In the genomic region with DNA sequence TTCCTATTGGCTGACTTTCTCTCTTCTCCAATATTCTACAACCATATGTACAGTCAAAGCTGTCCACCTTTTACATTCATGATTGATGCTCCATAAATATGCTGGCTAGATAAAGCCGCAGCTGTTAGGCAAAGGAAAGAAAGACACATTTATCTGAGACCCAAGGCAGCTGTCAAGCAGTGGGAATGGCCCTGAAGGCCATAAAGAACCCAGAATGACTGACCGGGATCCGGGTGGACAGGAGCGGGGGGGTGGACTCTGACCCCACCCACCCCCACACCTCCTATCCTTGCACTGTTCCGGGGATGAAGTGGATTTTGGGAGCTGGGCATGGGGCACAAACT, we compare ENCODE assay signal across 29 cellular contexts.
DNase-seq lines count a peak whose midpoint lies in the region; ATAC-seq lines count a peak whose summit lies in the region.
"Had no signal": no experiment of that assay in that cellular context is flagged by ENCODE, and none has a peak within 500 bp of the region (broad histone marks: within the 10 kb centered on the region; RNA-seq: fewer than 3 reads in every experiment).

No MANE protein-coding gene starts in this region.

- peak overlapping the region in 1 of 4 donors; percentile 35 for H3K4me3 Mint-ChIP-seq in CD4-positive, CD25-positive, alpha-beta regulatory T cell
- peak overlapping the region in 3 of 4 donors; percentile 1 to 77 (median 58) for H3K4me3 Mint-ChIP-seq in IgD-negative memory B cell
- H3K4me3 Mint-ChIP-seq in dendritic cell treated with granulocyte-macrophage colony-stimulating factor and Interleukin-4, amounts not matched to agents 40 ng/mL and 50 ng/mL, for 4 days, result no peak overlapping the region
- H3K4me3 Mint-ChIP-seq in naive thymus-derived CD4-positive, alpha-beta T cell, result peak overlapping the region in 9 of 10 donors; percentile 10 to 63 (median 23)
- H3K4me3 Mint-ChIP-seq: activated CD8-positive, alpha-beta T cell treated with anti-CD3 and anti-CD28 coated beads, Interleukin-2, amount 10 ng/mL, durations not matched to agents 7 days and 5 days; activated naive CD8-positive, alpha-beta T cell treated with anti-CD3 and anti-CD28 coated beads, Interleukin-2, amount 50 U/mL, for 24 hours had no signal

- H3K14ac ChIP-seq in trophoblast cell (ENCODE audit: low read length), result no peak overlapping the region

- H3K36me3 ChIP-seq in CD4-positive, CD25-positive, alpha-beta regulatory T cell (ENCODE audit: control insufficient read depth, insufficient read depth, low read length), result no peaks in the 10 kb centered on the region
- H3K36me3 ChIP-seq in naive thymus-derived CD4-positive, alpha-beta T cell (ENCODE audit: control insufficient read depth in 2 of 3, insufficient read depth in 3 of 3, low read length in 3 of 3), result no peaks in the 10 kb centered on the region
- H3K36me3 ChIP-seq in trophoblast cell (ENCODE audit: control insufficient read depth in 1 of 2, insufficient read depth in 2 of 2, low read length in 2 of 2), result no peaks in the 10 kb centered on the region
- H3K36me3 ChIP-seq: lower lobe of right lung, SJSA1, tibial nerve had no signal

- H3K27ac ChIP-seq in CD4-positive, CD25-positive, alpha-beta regulatory T cell (ENCODE audit: insufficient read depth, low read length, poor library complexity, severe bottlenecking), result peak overlapping the region; percentile 62
- H3K27ac ChIP-seq in naive thymus-derived CD4-positive, alpha-beta T cell (ENCODE audit: low read depth, low read length), result no peak overlapping the region
- no peak overlapping the region for H3K27ac ChIP-seq in trophoblast cell (ENCODE audit: low read depth, low read length)
- H3K27ac ChIP-seq: lower lobe of right lung, SJSA1, tibial nerve, VCaP had no signal

- no peak overlapping the region for H2AK5ac ChIP-seq in trophoblast cell (ENCODE audit: low read length)

- no peaks in the 10 kb centered on the region for H3K36me3 Mint-ChIP-seq in CD4-positive, CD25-positive, alpha-beta regulatory T cell
- H3K36me3 Mint-ChIP-seq in IgD-negative memory B cell, result peaks cover 5% of the 10 kb centered on the region
- H3K36me3 Mint-ChIP-seq in dendritic cell treated with granulocyte-macrophage colony-stimulating factor and Interleukin-4, amounts not matched to agents 40 ng/mL and 50 ng/mL, for 4 days (ENCODE audit: low read depth), result no peaks in the 10 kb centered on the region
- H3K36me3 Mint-ChIP-seq in naive thymus-derived CD4-positive, alpha-beta T cell, result peaks cover 0 to 4% (median 0%) of the 10 kb centered on the region in 5 donors

- H3K9ac ChIP-seq in trophoblast cell (ENCODE audit: low read length), result no peak overlapping the region

- no peak overlapping the region for H4K91ac ChIP-seq in trophoblast cell (ENCODE audit: low read depth, low read length)

- H2BK12ac ChIP-seq in trophoblast cell (ENCODE audit: low read length), result no peak overlapping the region

- no peak overlapping the region for H3K4me3 ChIP-seq in CD4-positive, CD25-positive, alpha-beta regulatory T cell (ENCODE audit: low read depth, low read length)
- H3K4me3 ChIP-seq in naive thymus-derived CD4-positive, alpha-beta T cell (ENCODE audit: low read length), result no peak overlapping the region
- H3K4me3 ChIP-seq in trophoblast cell (ENCODE audit: low read depth, low read length), result no peak overlapping the region
- H3K4me3 ChIP-seq: lower lobe of right lung, SJSA1, smooth muscle cell, tibial nerve had no signal

- peaks cover 4% of the 10 kb centered on the region for H3K27me3 Mint-ChIP-seq in CD4-positive, CD25-positive, alpha-beta regulatory T cell
- no peaks in the 10 kb centered on the region for H3K27me3 Mint-ChIP-seq in IgD-negative memory B cell
- H3K27me3 Mint-ChIP-seq in dendritic cell treated with granulocyte-macrophage colony-stimulating factor and Interleukin-4, amounts not matched to agents 40 ng/mL and 50 ng/mL, for 4 days, result peaks cover 8% of the 10 kb centered on the region
- no peaks in the 10 kb centered on the region for H3K27me3 Mint-ChIP-seq in naive thymus-derived CD4-positive, alpha-beta T cell
- H3K27me3 Mint-ChIP-seq: activated naive CD8-positive, alpha-beta T cell treated with anti-CD3 and anti-CD28 coated beads, Interleukin-2, amount 50 U/mL, for 24 hours had no signal

- peaks cover 0 to 3% (median 0%) of the 10 kb centered on the region in 7 donors for H3K9me3 Mint-ChIP-seq in CD4-positive, CD25-positive, alpha-beta regulatory T cell
- peaks cover 0 to 3% (median 0%) of the 10 kb centered on the region in 3 donors for H3K9me3 Mint-ChIP-seq in IgD-negative memory B cell
- H3K9me3 Mint-ChIP-seq in dendritic cell treated with granulocyte-macrophage colony-stimulating factor and Interleukin-4, amounts not matched to agents 40 ng/mL and 50 ng/mL, for 4 days, result peaks cover 33% of the 10 kb centered on the region
- H3K9me3 Mint-ChIP-seq in naive thymus-derived CD4-positive, alpha-beta T cell, result peaks cover 0 to 22% (median 0%) of the 10 kb centered on the region in 11 donors
- H3K9me3 Mint-ChIP-seq: activated naive CD8-positive, alpha-beta T cell treated with anti-CD3 and anti-CD28 coated beads, Interleukin-2, amount 50 U/mL, for 24 hours had no signal

- H3K79me1 ChIP-seq in trophoblast cell (ENCODE audit: low read length), result no peaks in the 10 kb centered on the region

- no CpG with 5 or more reads among the region's 5 CpGs for WGBS in trophoblast cell (ENCODE audit: extremely low coverage, insufficient coverage, insufficient read length)

- no peak overlapping the region for H2BK5ac ChIP-seq in trophoblast cell (ENCODE audit: low read depth, low read length, poor library complexity)

- H3K27me3 ChIP-seq in CD4-positive, CD25-positive, alpha-beta regulatory T cell (ENCODE audit: control insufficient read depth, insufficient read depth, low read length), result no peaks in the 10 kb centered on the region
- no peaks in the 10 kb centered on the region for H3K27me3 ChIP-seq in naive thymus-derived CD4-positive, alpha-beta T cell (ENCODE audit: control insufficient read depth in 2 of 2, insufficient read depth in 2 of 2, low read length in 2 of 2)
- no peaks in the 10 kb centered on the region for H3K27me3 ChIP-seq in trophoblast cell (ENCODE audit: insufficient read depth, low read length)
- H3K27me3 ChIP-seq: SJSA1, tibial nerve had no signal

- POLR2A ChIA-PET in naive thymus-derived CD4-positive, alpha-beta T cell (lab: Charles Lee), result interaction anchor here (1.0 kb wide), 1 partner anchor 29 kb away, joined by 3 read pairs; no protein-coding TSS in a partner anchor

- no peak overlapping the region for H4K8ac ChIP-seq in trophoblast cell (ENCODE audit: low read depth, low read length)

- no peak overlapping the region for H3K23ac ChIP-seq in trophoblast cell (ENCODE audit: low read length)

- intact Hi-C loops in dendritic cell treated with granulocyte-macrophage colony-stimulating factor and Interleukin-4, amounts not matched to agents 40 ng/mL and 50 ng/mL, for 4 days (cut with micrococcal nuclease), result no loop called here
- intact Hi-C loops in naive thymus-derived CD4-positive, alpha-beta T cell (cut with micrococcal nuclease), result loop anchor here in 1 of 2 donors (1.0 to 2.0 kb wide), 3 partner anchors 19 to 101 kb away; no protein-coding TSS in a partner anchor

- H3K79me2 ChIP-seq in trophoblast cell (ENCODE audit: control insufficient read depth, insufficient read depth, low read length, poor library complexity), result no peaks in the 10 kb centered on the region

- H3K9me3 ChIP-seq in CD4-positive, CD25-positive, alpha-beta regulatory T cell (ENCODE audit: control insufficient read depth in 2 of 2, low read length in 2 of 2), result no peaks in the 10 kb centered on the region
- no peaks in the 10 kb centered on the region for H3K9me3 ChIP-seq in naive thymus-derived CD4-positive, alpha-beta T cell (ENCODE audit: control insufficient read depth in 2 of 3, low read length in 3 of 3)
- H3K9me3 ChIP-seq in trophoblast cell (ENCODE audit: insufficient read depth, low read depth, low read length), result peaks cover 50% of the 10 kb centered on the region
- H3K9me3 ChIP-seq: lower lobe of right lung, SJSA1, tibial nerve had no signal

- no peak overlapping the region for H4K12ac ChIP-seq in trophoblast cell (ENCODE audit: low read depth, low read length)

- no peak overlapping the region for H3K4me2 ChIP-seq in trophoblast cell (ENCODE audit: low read length)
- H3K4me2 ChIP-seq: smooth muscle cell had no signal

- CTCF ChIA-PET in naive thymus-derived CD4-positive, alpha-beta T cell (lab: Charles Lee), result interaction anchor here (1.0 kb wide), 1 partner anchor 14 kb away, joined by 3 read pairs; no protein-coding TSS in a partner anchor

- peaks cover 12% of the 10 kb centered on the region for H3K4me1 ChIP-seq in CD4-positive, CD25-positive, alpha-beta regulatory T cell (ENCODE audit: control insufficient read depth, insufficient read depth, low read length, poor library complexity, severe bottlenecking)
- H3K4me1 ChIP-seq in naive thymus-derived CD4-positive, alpha-beta T cell (ENCODE audit: control insufficient read depth in 2 of 2, insufficient read depth in 2 of 2, low read length in 2 of 2), result peaks cover 13 to 14% of the 10 kb centered on the region in 2 donors
- H3K4me1 ChIP-seq in trophoblast cell (ENCODE audit: control insufficient read depth in 1 of 2, insufficient read depth in 2 of 2, low read length in 2 of 2), result no peaks in the 10 kb centered on the region
- H3K4me1 ChIP-seq: lower lobe of right lung, tibial nerve had no signal

- peak overlapping the region; percentile 87 to 95 (median 92) for H3K27ac Mint-ChIP-seq in CD4-positive, CD25-positive, alpha-beta regulatory T cell
- peak overlapping the region; percentile 87 to 96 (median 96) for H3K27ac Mint-ChIP-seq in IgD-negative memory B cell
- H3K27ac Mint-ChIP-seq in dendritic cell treated with granulocyte-macrophage colony-stimulating factor and Interleukin-4, amounts not matched to agents 40 ng/mL and 50 ng/mL, for 4 days, result peak overlapping the region; percentile 16
- H3K27ac Mint-ChIP-seq in naive thymus-derived CD4-positive, alpha-beta T cell, result peak overlapping the region in 8 of 9 donors; percentile 39 to 95 (median 85)
- H3K27ac Mint-ChIP-seq: activated CD8-positive, alpha-beta T cell treated with anti-CD3 and anti-CD28 coated beads, Interleukin-2, amount 10 ng/mL, durations not matched to agents 7 days and 5 days; activated naive CD8-positive, alpha-beta T cell treated with anti-CD3 and anti-CD28 coated beads, Interleukin-2, amount 50 U/mL, for 24 hours had no signal

- no peak overlapping the region for H2BK120ac ChIP-seq in trophoblast cell (ENCODE audit: insufficient read depth, low read length, poor library complexity)

- H3K18ac ChIP-seq in trophoblast cell (ENCODE audit: low read length), result no peak overlapping the region

- no peak overlapping the region for H3K4ac ChIP-seq in trophoblast cell (ENCODE audit: low read depth, low read length)

- peaks cover 0 to 26% (median 15%) of the 10 kb centered on the region in 4 donors for H3K4me1 Mint-ChIP-seq in CD4-positive, CD25-positive, alpha-beta regulatory T cell
- peaks cover 16 to 27% (median 26%) of the 10 kb centered on the region in 3 donors for H3K4me1 Mint-ChIP-seq in IgD-negative memory B cell
- peaks cover 12% of the 10 kb centered on the region for H3K4me1 Mint-ChIP-seq in dendritic cell treated with granulocyte-macrophage colony-stimulating factor and Interleukin-4, amounts not matched to agents 40 ng/mL and 50 ng/mL, for 4 days (ENCODE audit: low read depth)
- peaks cover 6 to 31% (median 23%) of the 10 kb centered on the region in 7 donors for H3K4me1 Mint-ChIP-seq in naive thymus-derived CD4-positive, alpha-beta T cell

- ATAC-seq in CD4-positive, CD25-positive, alpha-beta regulatory T cell (ENCODE audit: low read depth in 2 of 2), result no peak
- no peak for ATAC-seq in naive thymus-derived CD4-positive, alpha-beta T cell
- ATAC-seq: activated CD8-positive, alpha-beta T cell treated with anti-CD3 and anti-CD28 coated beads, Interleukin-2, amount 10 ng/mL, durations not matched to agents 7 days and 5 days; activated naive CD8-positive, alpha-beta T cell treated with anti-CD3 and anti-CD28 coated beads, Interleukin-2, amount 50 U/mL, for 24 hours; esophagus mucosa; HCT116; lower lobe of right lung had no signal

- no peak for DNase-seq in CD4-positive, CD25-positive, alpha-beta regulatory T cell
- DNase-seq in naive thymus-derived CD4-positive, alpha-beta T cell, result no peak
- DNase-seq in GF-D8 (lab: John Stamatoyannopoulos, UW) (no peak), trophoblast cell (no peak), glomerular visceral epithelial cell (ENCODE audit: extremely low spot score) (no peak), NCI-H1048 (lab: John Stamatoyannopoulos, UW) (no peak)
- DNase-seq: ACHN; activated CD4-positive, alpha-beta T cell treated with anti-CD3 and anti-CD28 coated beads for 4 hours; activated CD8-positive, alpha-beta T cell treated with anti-CD3 and anti-CD28 coated beads, Interleukin-2, amount 10 ng/mL, durations not matched to agents 7 days and 5 days; activated naive CD8-positive, alpha-beta T cell treated with anti-CD3 and anti-CD28 coated beads, Interleukin-2, amount 50 U/mL, for 24 hours; activated T-cell treated with anti-CD3 and anti-CD28 coated beads for 4 hours; Calu3; dermis blood vessel endothelial cell; DMS79; IMR-90; lower lobe of right lung; NCI-H1694; NCI-H446; NCI-H774; RPMI8226; T1000 had no signal

- H2AFZ ChIP-seq in trophoblast cell (ENCODE audit: insufficient read depth, low read length, poor library complexity), result no peak overlapping the region

Comparison
In these comparisons a context has a peak if more than half of its experiments do, and no peak if none do; other contexts are left out.
1. H3K27ac Mint-ChIP-seq: peak in every context shown above with its lines; median percentile 96 in IgD-negative memory B cell; 92 in CD4-positive, CD25-positive, alpha-beta regulatory T cell; 85 in naive thymus-derived CD4-positive, alpha-beta T cell; 16 in dendritic cell treated with granulocyte-macrophage colony-stimulating factor and Interleukin-4, amounts not matched to agents 40 ng/mL and 50 ng/mL, for 4 days.